18 cellular contexts compared by ENCODE assay signal in the genomic region with DNA sequence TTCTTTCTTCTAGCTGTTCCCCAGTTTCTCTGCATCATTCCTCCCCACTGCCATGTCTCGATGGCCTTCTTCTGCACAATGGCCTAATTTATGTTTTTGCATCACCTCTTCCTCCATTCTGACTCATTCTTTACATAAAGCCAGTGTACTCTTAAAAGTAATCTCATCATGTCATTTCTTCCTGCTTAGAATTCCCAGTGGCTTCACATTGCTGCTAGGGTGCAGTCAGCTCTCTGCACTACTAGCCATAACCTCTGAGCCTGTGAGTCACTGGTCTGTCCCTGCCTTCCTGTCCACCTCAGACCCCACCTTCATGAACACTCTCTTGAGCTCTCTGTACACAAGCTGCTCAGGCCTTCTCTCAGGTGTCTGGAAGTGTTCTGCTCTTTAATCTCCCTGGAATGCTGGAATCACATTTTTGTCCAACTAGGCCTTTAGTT. TPM values are rescaled to one million over a fixed set of nuclear protein-coding genes. Genes with fewer than 3 reads are reported as not detected.
DNase-seq lines count a peak whose midpoint lies in the region; ATAC-seq, FAIRE-seq and TF ChIP-seq lines count a peak whose summit lies in the region.
"Had no signal": no experiment of that assay in that cellular context is flagged by ENCODE, and none has a peak within 500 bp of the region (broad histone marks: within the 10 kb centered on the region; RNA-seq: fewer than 3 reads in every experiment).

No MANE protein-coding gene starts in this region.

- DNase-seq in Caki2 (ENCODE audit: low read depth) (peak; percentile 86), LHCN-M2 (ENCODE audit: low read depth) (peak; percentile 14), K562 (ENCODE audit: extremely low read depth in 1 of 4, low spot score in 3 of 4) (peak in 2 of 4 experiments; percentile 40 to 73), left lung (no peak), NCI-H146 (lab: John Stamatoyannopoulos, UW) (no peak), MM.1S (no peak)
- no peak for DNase-seq in CD4-positive, alpha-beta memory T cell
- no peak for DNase-seq in activated CD4-positive, alpha-beta T cell treated with anti-CD3 and anti-CD28 coated beads for 48 hours
- DNase-seq: activated CD4-positive, alpha-beta T cell treated with anti-CD3 and anti-CD28 coated beads for 4 hours; activated T-cell treated with anti-CD3 and anti-CD28 coated beads, Interleukin-2, amount 50 U/mL, for 1 hour; AML-193; amniotic stem cell; cortex of kidney; NCI-H2171; T-helper 17 cell; uterus had no signal

- H3K9ac ChIP-seq in K562 (ENCODE audit: insufficient read depth in 1 of 2, low read depth in 2 of 2, low read length in 2 of 2) (peak overlapping the region in 1 of 2 experiments; percentile 5; a peak in 1 of 4 replicates), MM.1S (ENCODE audit: low read length) (no peak overlapping the region)

- peaks cover 8% of the 10 kb centered on the region; the same call in 1 of the 2 replicates for H3F3A ChIP-seq in MM.1S (ENCODE audit: insufficient read depth, low read length)

- peaks cover 0 to 2% of the 10 kb centered on the region in 2 donors for H3K27me3 Mint-ChIP-seq in CD4-positive, alpha-beta memory T cell
- H3K27me3 Mint-ChIP-seq: T-helper 17 cell had no signal

- peaks cover 14 to 37% (median 25%) of the 10 kb centered on the region in 4 donors for H3K4me1 Mint-ChIP-seq in CD4-positive, alpha-beta memory T cell

- CTCF ChIA-PET in K562 (lab: Yijun Ruan, JAX; ENCODE audit: low intra/inter-chr PET ratio): no interaction called here
- CTCF ChIA-PET in CD4-positive, alpha-beta memory T cell (lab: Charles Lee; ENCODE audit: partially characterized antibody): interaction anchor here (1.0 kb wide), 1 partner anchor 10 kb away, joined by 3 read pairs; no protein-coding TSS in a partner anchor

- peak overlapping the region; percentile 38; the same call in 2 of the 3 replicates for H3K27ac ChIP-seq in K562 (ENCODE audit: extremely low read depth, low read depth, low read length)
- no peak overlapping the region for H3K27ac ChIP-seq in left lung
- no peak overlapping the region for H3K27ac ChIP-seq in CD4-positive, alpha-beta memory T cell (ENCODE audit: low read depth, low read length)
- H3K27ac ChIP-seq in MM.1S (ENCODE audit: low read length): no peak overlapping the region
- H3K27ac ChIP-seq: prostate gland, uterus had no signal

- H3K4me1 ChIP-seq in K562 (replicated peaks in 1 of 2; ENCODE audit: control insufficient read depth in 2 of 2, insufficient read depth in 2 of 2, low read length in 2 of 2) (peaks cover 21 to 42% of the 10 kb centered on the region in 2 experiments; a peak in 4 of 5 replicates), left lung (peaks cover 0 to 15% of the 10 kb centered on the region in 2 donors), MM.1S (ENCODE audit: low read length) (no peaks in the 10 kb centered on the region)
- H3K4me1 ChIP-seq in CD4-positive, alpha-beta memory T cell (ENCODE audit: insufficient read depth, low read length): peaks cover 14% of the 10 kb centered on the region
- H3K4me1 ChIP-seq: prostate gland, uterus had no signal

- H3K9me2 ChIP-seq in MM.1S (replicated peaks; ENCODE audit: insufficient read depth, low read length): no peaks in the 10 kb centered on the region

- no peak for TF ChIP-seq POLR2A in K562 (conservative IDR thresholded peaks at IDR 0.05)

- no peaks in the 10 kb centered on the region for H3K36me3 ChIP-seq in K562 (ENCODE audit: control insufficient read depth, insufficient read depth, low read length)
- no peaks in the 10 kb centered on the region for H3K36me3 ChIP-seq in left lung
- no peaks in the 10 kb centered on the region for H3K36me3 ChIP-seq in CD4-positive, alpha-beta memory T cell (ENCODE audit: insufficient read depth, low read length)
- H3K36me3 ChIP-seq in MM.1S (replicated peaks; ENCODE audit: insufficient read depth, low read length): no peaks in the 10 kb centered on the region
- H3K36me3 ChIP-seq: prostate gland, uterus had no signal

- no peak for TF ChIP-seq EP300 in K562 (IDR thresholded peaks at IDR 0.05; ENCODE audit: low read length)

- H3K27ac Mint-ChIP-seq in CD4-positive, alpha-beta memory T cell: peak overlapping the region in 2 of 7 donors; percentile 0 to 6
- H3K27ac Mint-ChIP-seq: T-helper 17 cell had no signal

- H3K9me3 Mint-ChIP-seq in CD4-positive, alpha-beta memory T cell: peaks cover 0 to 17% (median 0%) of the 10 kb centered on the region in 8 donors

- no peaks in the 10 kb centered on the region for H3K9me1 ChIP-seq in K562 (ENCODE audit: control insufficient read depth, insufficient read depth, low read length)

- H2AFZ ChIP-seq in K562 (ENCODE audit: low read depth, low read length) (peak overlapping the region; percentile 22), MM.1S (ENCODE audit: low read length) (no peak overlapping the region)

- peak; percentile 57 for FAIRE-seq in K562 (lab: Jason Lieb, UNC)
- FAIRE-seq: islet of Langerhans had no signal

- in situ Hi-C loops in Caki2 (cut with HindIII; ENCODE audit: low pct_unique_long_range_greater_than_20kb, low sequenced_read_pairs) (no loop called here), K562 (cut with MboI) (loop anchor here (5.0 kb wide), 1 partner anchor 34 kb away; no protein-coding TSS in a partner anchor)

- H3K79me2 ChIP-seq in K562 (ENCODE audit: control insufficient read depth, insufficient read depth, low read length) (no peaks in the 10 kb centered on the region), MM.1S (ENCODE audit: low read length) (no peaks in the 10 kb centered on the region)

- H3K9me3 ChIP-seq in K562 (replicated peaks; ENCODE audit: control insufficient read depth, insufficient read depth, low read depth, low read length) (no peaks in the 10 kb centered on the region), left lung (no peaks in the 10 kb centered on the region), MM.1S (replicated peaks; ENCODE audit: insufficient read depth, low read length) (no peaks in the 10 kb centered on the region)
- no peaks in the 10 kb centered on the region for H3K9me3 ChIP-seq in CD4-positive, alpha-beta memory T cell (ENCODE audit: control insufficient read depth in 1 of 2, low read length in 2 of 2)
- H3K9me3 ChIP-seq: prostate gland, uterus had no signal

- no peak overlapping the region for H3K4me3 ChIP-seq in K562
- no peak overlapping the region for H3K4me3 ChIP-seq in left lung
- no peak overlapping the region for H3K4me3 ChIP-seq in CD4-positive, alpha-beta memory T cell (ENCODE audit: low read length in 2 of 2)
- no peak overlapping the region for H3K4me3 ChIP-seq in MM.1S (ENCODE audit: low read length)
- H3K4me3 ChIP-seq: prostate gland, uterus had no signal

- peaks cover 0 to 7% of the 10 kb centered on the region in 2 donors for H3K36me3 Mint-ChIP-seq in CD4-positive, alpha-beta memory T cell

- H3K4me2 ChIP-seq in K562 (ENCODE audit: insufficient read depth, low read length) (no peak overlapping the region), MM.1S (ENCODE audit: low read depth, low read length) (no peak overlapping the region)

- 54% methylated on average over 1 of the region's 1 CpG for WGBS in K562 (ENCODE audit: insufficient coverage, low coverage, missing lambda C conversion rate)

- no peak for TF ChIP-seq RAD21 in K562 (CRISPR knock-in tag; conservative IDR thresholded peaks at IDR 0.05 in 1 of 2, IDR thresholded peaks at IDR 0.05 in 1 of 2)

- BruUV-seq in K562 (replicated peaks; lab: Mats Ljungman, UMichigan): no TSS peak

- H3K4me3 Mint-ChIP-seq in CD4-positive, alpha-beta memory T cell: no peak overlapping the region
- H3K4me3 Mint-ChIP-seq: T-helper 17 cell had no signal

- intact Hi-C loops in K562 (cut with micrococcal nuclease) (no loop called here), left lung (cut with DNase I) (no loop called here)
- intact Hi-C loops in CD4-positive, alpha-beta memory T cell (cut with micrococcal nuclease): loop anchor here (10.0 kb wide), 1 partner anchor 1773 kb away; no protein-coding TSS in a partner anchor

- H4K20me1 ChIP-seq in K562 (replicated peaks; ENCODE audit: control insufficient read depth, insufficient read depth, low read length) (no peaks in the 10 kb centered on the region), MM.1S (ENCODE audit: insufficient read depth, low read length) (no peaks in the 10 kb centered on the region)

- H3K27me3 ChIP-seq in K562 (ENCODE audit: control insufficient read depth in 2 of 2, insufficient read depth in 2 of 2, low read length in 2 of 2) (no peaks in the 10 kb centered on the region), left lung (no peaks in the 10 kb centered on the region), MM.1S (replicated peaks; ENCODE audit: insufficient read depth, low read length) (0 out of 2 replicates have a peak, but pooled peaks cover under 1% of the 10 kb centered on the region)
- H3K27me3 ChIP-seq in CD4-positive, alpha-beta memory T cell (ENCODE audit: insufficient read depth, low read length): no peaks in the 10 kb centered on the region
- H3K27me3 ChIP-seq: uterus had no signal

- TF ChIP-seq CTCF in K562 (IDR thresholded peaks at IDR 0.05 in 2 of 3, conservative IDR thresholded peaks at IDR 0.05 in 1 of 3; ENCODE audit: insufficient read depth in 2 of 3, low read depth in 1 of 3, low read length in 3 of 3) (no peak), left lung (IDR thresholded peaks at IDR 0.05) (no peak), MM.1S (IDR thresholded peaks at IDR 0.05; ENCODE audit: low read length) (no peak)

- ATAC-seq in K562: peak; percentile 48
- ATAC-seq in left lung: peak; percentile 49
- ATAC-seq: T-helper 17 cell had no signal

- POLR2A ChIA-PET in K562 (lab: Yijun Ruan, JAX): interaction anchor here (1.2 to 3.9 kb wide), 2 partner anchors 11 to 33 kb away, joined by 5 to 21 read pairs; no protein-coding TSS in a partner anchor
- POLR2A ChIA-PET in CD4-positive, alpha-beta memory T cell (lab: Charles Lee; ENCODE audit: partially characterized antibody): interaction anchor here (1.3 to 1.5 kb wide), 2 partner anchors 25 to 33 kb away, joined by 3 to 5 read pairs; partner anchors contain the start of gene TRIM27

RNA-seq across cellular contexts. Expression of gene TRIM27, which starts 24.1 kb away (rescaled TPM):
- total RNA-seq in Caki2 (2014; rRNA removed; shearing (Covaris generic); ENCODE audit: low replicate concordance): 144 and 159 TPM in 2 replicates
- 64.4 and 71.2 TPM in 2 replicates for total RNA-seq in LHCN-M2 (2014; rRNA removed)
- 31.3 TPM for polyA plus RNA-seq in LHCN-M2 (2012)
- total RNA-seq in K562 (2011; cell fraction: chromatin; rRNA removed; ENCODE audit: low replicate concordance): 367 and 380 TPM in 2 replicates
- 219 and 229 TPM in 2 replicates for total RNA-seq in K562 (2011; cell fraction: nucleolus; rRNA removed)
- total RNA-seq in K562 (2011; cell fraction: nucleoplasm; rRNA removed): 317 and 452 TPM in 2 replicates
- total RNA-seq in K562 (2014; rRNA removed): 145 and 157 TPM in 2 replicates
- 126 and 129 TPM in 2 replicates for total RNA-seq in K562 (2014; rRNA removed; fragmentation: Illumina TruSeq; extraction: Trizol)
- total RNA-seq in K562 (2015; rRNA removed; fragmentation: Illumina TruSeq; extraction: Trizol): 141 and 156 TPM in 2 replicates
- total RNA-seq in K562 (2021): 122 and 127 TPM in 2 replicates
- polyA plus RNA-seq in K562 (2011; rRNA removed): 206 and 235 TPM in 2 replicates
- polyA plus RNA-seq in K562 (2011; cell fraction: cytosol; rRNA removed): 186 and 195 TPM in 2 replicates
- polyA plus RNA-seq in K562 (2011; cell fraction: nucleus; rRNA removed): 387 and 419 TPM in 2 replicates
- 101 and 114 TPM in 2 replicates for polyA plus RNA-seq in K562 (2012)
- polyA plus RNA-seq in K562 (2014; fragmentation: Illumina TruSeq; extraction: Trizol): 90.9 and 99.7 TPM in 2 replicates
- 10 to 100 TPM; 37.7 to 49.6 TPM for polyA plus RNA-seq in K562 (2014; fragmentation: Nextera tagmentation; extraction: Ambion mirVana)
- 118 TPM in 2 replicates for polyA plus RNA-seq in K562 (2014; rRNA removed)
- polyA minus RNA-seq in K562 (2011; rRNA and poly(A)+ RNA removed): 250 and 288 TPM in 2 replicates
- polyA minus RNA-seq in K562 (2011; cell fraction: cytosol; rRNA and poly(A)+ RNA removed): 93.5 and 114 TPM in 2 replicates
- 159 and 183 TPM in 2 replicates for polyA minus RNA-seq in K562 (2011; cell fraction: nucleus; rRNA and poly(A)+ RNA removed)
- 10 to 100 TPM; 42.2 to 47.5 TPM for total RNA-seq in left lung
- total RNA-seq in CD4-positive, alpha-beta memory T cell: 100 to 1,000 TPM; 102 to 108 TPM
- 10 to 100 TPM; 51.6 to 64.6 TPM for polyA plus RNA-seq in CD4-positive, alpha-beta memory T cell

RNA-seq across cellular contexts. Expression of gene ZNF311, which starts 57.3 kb away (rescaled TPM):
- total RNA-seq in Caki2 (2014; rRNA removed; shearing (Covaris generic); ENCODE audit: low replicate concordance): 4.1 and 5.9 TPM in 2 replicates
- total RNA-seq in LHCN-M2 (2014; rRNA removed) (0.71 and 0.86 TPM in 2 replicates), K562 (2014; rRNA removed) (5.6 and 6.3 TPM in 2 replicates), K562 (2014; rRNA removed; fragmentation: Illumina TruSeq; extraction: Trizol) (8.3 and 9.5 TPM in 2 replicates), K562 (2015; rRNA removed; fragmentation: Illumina TruSeq; extraction: Trizol) (7.4 and 8.2 TPM in 2 replicates), K562 (2021) (6.5 and 7.5 TPM in 2 replicates), left lung (1 to 10 TPM; 1.7 to 1.8 TPM)
- 0.43 TPM for polyA plus RNA-seq in LHCN-M2 (2012)
- total RNA-seq in K562 (2011; cell fraction: chromatin; rRNA removed; ENCODE audit: low replicate concordance): 7.3 and 15.9 TPM in 2 replicates
- total RNA-seq in K562 (2011; cell fraction: nucleolus; rRNA removed): 5.4 and 5.5 TPM in 2 replicates
- 6.9 and 7.6 TPM in 2 replicates for total RNA-seq in K562 (2011; cell fraction: nucleoplasm; rRNA removed)
- polyA plus RNA-seq in K562 (2011; rRNA removed) (7.5 and 9.3 TPM in 2 replicates), K562 (2014; fragmentation: Illumina TruSeq; extraction: Trizol) (6.5 and 7.5 TPM in 2 replicates), K562 (2014; fragmentation: Nextera tagmentation; extraction: Ambion mirVana) (10 to 100 TPM in 1 of 2 experiments, 1 to 10 TPM in 1; 5.1 to 10.0 TPM), K562 (2014; rRNA removed) (7.5 and 8.3 TPM in 2 replicates)
- polyA plus RNA-seq in K562 (2011; cell fraction: cytosol; rRNA removed): 1.7 and 3.6 TPM in 2 replicates
- 17.8 and 23.0 TPM in 2 replicates for polyA plus RNA-seq in K562 (2011; cell fraction: nucleus; rRNA removed)
- 4.8 and 9.8 TPM in 2 replicates for polyA plus RNA-seq in K562 (2012)
- polyA minus RNA-seq in K562 (2011; rRNA and poly(A)+ RNA removed): 7.8 and 11.1 TPM in 2 replicates
- polyA minus RNA-seq in K562 (2011; cell fraction: cytosol; rRNA and poly(A)+ RNA removed): 2.1 and 2.3 TPM in 2 replicates
- polyA minus RNA-seq in K562 (2011; cell fraction: nucleus; rRNA and poly(A)+ RNA removed): 3.1 and 7.7 TPM in 2 replicates
- total RNA-seq in CD4-positive, alpha-beta memory T cell: under 1 TPM; 0.33 to 0.64 TPM
- under 1 TPM in 1 of 2 donors, not detected in 1; 0.15 TPM for polyA plus RNA-seq in CD4-positive, alpha-beta memory T cell

Comparison
In these comparisons a context has a peak if more than half of its experiments do, and no peak if none do; other contexts are left out.
1. DNase-seq: peak in Caki2 (single experiment) and LHCN-M2 (single experiment); none in left lung (0 of 2), NCI-H146 (single experiment), CD4-positive, alpha-beta memory T cell (0 of 5), MM.1S (single experiment) and activated CD4-positive, alpha-beta T cell treated with anti-CD3 and anti-CD28 coated beads for 48 hours (single experiment).